ENCODE assay signal across 9 cellular contexts in genomic region chr17:77735341-77736206, GRCh38.
DNase-seq lines count a peak whose midpoint lies in the region; ATAC-seq and TF ChIP-seq lines count a peak whose summit lies in the region.
"Had no signal": no experiment of that assay in that cellular context is flagged by ENCODE, and none has a peak within 500 bp of the region (broad histone marks: within the 10 kb centered on the region; RNA-seq: fewer than 3 reads in every experiment).

No MANE protein-coding gene starts in this region.

- TF ChIP-seq CTCF in right atrium auricular region (IDR thresholded peaks at IDR 0.05) (no peak), suprapubic skin (IDR thresholded peaks at IDR 0.05) (no peak)

- peak overlapping the region; percentile 89 to 92 for H3K27ac ChIP-seq in right atrium auricular region
- peak overlapping the region; percentile 61 for H3K27ac ChIP-seq in suprapubic skin
- H3K27ac ChIP-seq: SJSA1 had no signal

- H3K36me3 ChIP-seq in right atrium auricular region (no peaks in the 10 kb centered on the region), suprapubic skin (no peaks in the 10 kb centered on the region)
- H3K36me3 ChIP-seq: SJSA1 had no signal

- H3K4me1 ChIP-seq in right atrium auricular region: peaks cover 4 to 60% of the 10 kb centered on the region in 2 donors
- peaks cover 37% of the 10 kb centered on the region for H3K4me1 ChIP-seq in suprapubic skin
- H3K4me1 ChIP-seq: SJSA1 had no signal

- no peak for TF ChIP-seq POLR2A in suprapubic skin (IDR thresholded peaks at IDR 0.05)

- 16% methylated on average over 10 of the region's 11 CpGs for WGBS in suprapubic skin

- ATAC-seq in GM21619 (IDR thresholded peaks at IDR 0.05; ENCODE audit: unreplicated experiment) (no peak), GM19351 (IDR thresholded peaks at IDR 0.05; ENCODE audit: unreplicated experiment) (no peak), HG02571 (IDR thresholded peaks at IDR 0.05; ENCODE audit: unreplicated experiment) (no peak)

- peak; percentile 80 for DNase-seq in NCI-H1105 (lab: John Stamatoyannopoulos, UW)
- DNase-seq in SHP77 (lab: John Stamatoyannopoulos, UW): peak; percentile 95 to 97
- DNase-seq in right atrium auricular region (ENCODE audit: low spot score): peak; percentile 60
- peak; percentile 62 to 72 for DNase-seq in suprapubic skin (ENCODE audit: low spot score in 2 of 2)
- DNase-seq in activated gamma-delta T cell treated with Interleukin-2 at 50 U/mL for 16 hours: no peak

- H3K9me3 ChIP-seq in right atrium auricular region: peaks cover 0 to 8% of the 10 kb centered on the region in 2 donors
- H3K9me3 ChIP-seq in suprapubic skin: peaks cover 6% of the 10 kb centered on the region

- no peaks in the 10 kb centered on the region for H3K27me3 ChIP-seq in right atrium auricular region
- peaks cover 26% of the 10 kb centered on the region for H3K27me3 ChIP-seq in suprapubic skin
- H3K27me3 ChIP-seq: SJSA1 had no signal

- TF ChIP-seq EP300 in suprapubic skin (IDR thresholded peaks at IDR 0.05): no peak

- H3K4me3 ChIP-seq in right atrium auricular region (peak overlapping the region in 1 of 2 donors; percentile 21), suprapubic skin (no peak overlapping the region)
- H3K4me3 ChIP-seq: SJSA1 had no signal
